10 cellular contexts compared by ENCODE assay signal in the genomic region with DNA sequence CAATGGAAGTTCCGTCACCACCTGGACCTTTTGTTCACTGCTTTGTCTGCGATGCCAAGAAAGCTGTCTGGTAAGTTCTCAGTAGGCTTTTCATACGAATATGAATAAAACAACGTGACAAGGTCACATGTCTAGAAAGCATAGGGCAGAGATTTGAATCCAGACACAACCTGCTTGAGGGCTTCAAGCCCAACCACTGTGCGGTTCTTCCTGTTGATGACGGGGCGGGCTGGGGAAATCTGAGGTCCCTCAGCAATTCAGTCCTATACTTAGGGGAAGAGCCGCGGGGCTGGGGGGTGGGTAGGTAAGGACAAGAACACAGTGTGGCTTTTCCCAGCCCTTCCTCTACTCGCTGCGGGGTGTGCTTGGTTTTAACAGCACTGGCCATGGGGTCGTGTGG. TPM values are rescaled to one million over a fixed set of nuclear protein-coding genes. Genes with fewer than 3 reads are reported as not detected.
DNase-seq lines count a peak whose midpoint lies in the region; ATAC-seq and TF ChIP-seq lines count a peak whose summit lies in the region.
"Had no signal": no experiment of that assay in that cellular context is flagged by ENCODE, and none has a peak within 500 bp of the region (broad histone marks: within the 10 kb centered on the region; RNA-seq: fewer than 3 reads in every experiment).

No MANE protein-coding gene starts in this region.

- H3K36me3 ChIP-seq in BLaER1 (no peaks in the 10 kb centered on the region), WERI-Rb-1 (no peaks in the 10 kb centered on the region), neuronal stem cell (replicated peaks in 1 of 2; ENCODE audit: control insufficient read depth in 2 of 2, insufficient read depth in 2 of 2, low read length in 2 of 2) (no peaks in the 10 kb centered on the region), body of pancreas (replicated peaks in 1 of 2; ENCODE audit: insufficient read depth in 1 of 2, low read depth in 2 of 2) (no peaks in the 10 kb centered on the region)
- H3K36me3 ChIP-seq: MG63, prostate gland had no signal

- H4K20me1 ChIP-seq in BLaER1, result peaks cover 6% of the 10 kb centered on the region; the same call in 1 of the 2 replicates

- TF ChIP-seq POLR2A in body of pancreas (IDR thresholded peaks at IDR 0.05), result no peak

- no peak overlapping the region for H4K8ac ChIP-seq in neuronal stem cell (ENCODE audit: low read depth, low read length)

- H3K9ac ChIP-seq in BLaER1, result no peak overlapping the region
- H3K9ac ChIP-seq in neuronal stem cell (ENCODE audit: low read depth, low read length, poor library complexity), result peak overlapping the region; percentile 47

- no peak overlapping the region for H2BK5ac ChIP-seq in neuronal stem cell (ENCODE audit: low read length)

- peak overlapping the region; percentile 20 for H3K23ac ChIP-seq in neuronal stem cell (ENCODE audit: low read depth, low read length, poor library complexity)

- no peak overlapping the region for H3K4me3 Mint-ChIP-seq in endothelial cell (ENCODE audit: unreplicated experiment)

- no CpG with 5 or more reads among the region's 12 CpGs for WGBS in neuronal stem cell (ENCODE audit: extremely low coverage in 2 of 2, insufficient read length in 2 of 2, insufficient replicate concordance in 1 of 2), 2 donors
- 53 to 76% methylated on average over 12 of the region's 12 CpGs for WGBS in body of pancreas, 2 donors

- peak overlapping the region; percentile 95 for H3K18ac ChIP-seq in neuronal stem cell (ENCODE audit: low read length)

- H3K79me1 ChIP-seq in neuronal stem cell (ENCODE audit: low read depth, low read length), result no peaks in the 10 kb centered on the region

- H3K4ac ChIP-seq in neuronal stem cell (ENCODE audit: low read length), result peak overlapping the region; percentile 37

- peak overlapping the region; percentile 88 for H2BK120ac ChIP-seq in neuronal stem cell (ENCODE audit: low read depth, low read length)

- no peak overlapping the region for H2AFZ ChIP-seq in neuronal stem cell (ENCODE audit: low read length)

- TF ChIP-seq CTCF in WERI-Rb-1 (IDR thresholded peaks at IDR 0.05; ENCODE audit: low read depth, low read length) (no peak), endothelial cell (IDR thresholded peaks at IDR 0.05; ENCODE audit: unreplicated experiment) (no peak), body of pancreas (IDR thresholded peaks at IDR 0.05) (no peak)

- peak overlapping the region; percentile 58 for H3K14ac ChIP-seq in neuronal stem cell (ENCODE audit: low read length)

- no peaks in the 10 kb centered on the region for H3K36me3 Mint-ChIP-seq in endothelial cell (ENCODE audit: low read depth, unreplicated experiment)

- H3K27ac ChIP-seq in BLaER1 (no peak overlapping the region), WERI-Rb-1 (no peak overlapping the region), neuronal stem cell (replicated peaks; ENCODE audit: low read length) (no peak overlapping the region), body of pancreas (no peak overlapping the region)
- H3K27ac ChIP-seq: prostate gland had no signal

- H2BK12ac ChIP-seq in neuronal stem cell (ENCODE audit: low read length), result peak overlapping the region; percentile 92

- H3K4me3 ChIP-seq in BLaER1 (peak overlapping the region; percentile 52), WERI-Rb-1 (ENCODE audit: low read depth, low read length) (peak overlapping the region; percentile 47), neuronal stem cell (ENCODE audit: low read length in 2 of 2) (no peak overlapping the region), body of pancreas (no peak overlapping the region)
- H3K4me3 ChIP-seq: MG63 had no signal

- peaks cover 7% of the 10 kb centered on the region for H3K4me1 Mint-ChIP-seq in endothelial cell (ENCODE audit: unreplicated experiment)

- H3K27me3 ChIP-seq in BLaER1 (peaks cover 38% of the 10 kb centered on the region), WERI-Rb-1 (ENCODE audit: insufficient read depth, low read depth, severe bottlenecking) (no peaks in the 10 kb centered on the region), neuronal stem cell (ENCODE audit: control insufficient read depth in 3 of 3, insufficient read depth in 3 of 3, low read depth in 1 of 3, low read length in 3 of 3) (peaks cover 0 to 17% (median 0%) of the 10 kb centered on the region in 3 experiments), body of pancreas (no peaks in the 10 kb centered on the region)
- H3K27me3 ChIP-seq: MG63 had no signal

- no peak overlapping the region for H4K91ac ChIP-seq in neuronal stem cell (ENCODE audit: low read depth, low read length, poor library complexity)

- H2BK15ac ChIP-seq in neuronal stem cell (ENCODE audit: low read length), result peak overlapping the region; percentile 98

- peaks cover 34% of the 10 kb centered on the region for H3K4me1 ChIP-seq in BLaER1
- peaks cover 35 to 43% of the 10 kb centered on the region in 2 donors for H3K4me1 ChIP-seq in neuronal stem cell (ENCODE audit: control insufficient read depth in 2 of 2, insufficient read depth in 1 of 2, low read depth in 1 of 2, low read length in 2 of 2)
- H3K4me1 ChIP-seq in body of pancreas, result peaks cover 35% of the 10 kb centered on the region

- peak overlapping the region; percentile 96 for H2AK5ac ChIP-seq in neuronal stem cell (ENCODE audit: low read depth, low read length)

- no peak for ATAC-seq in body of pancreas

- DNase-seq in WERI-Rb-1 (no peak), neuronal stem cell (ENCODE audit: low spot score) (no peak), SKM-1 (lab: John Stamatoyannopoulos, UW; ENCODE audit: unreplicated experiment) (no peak), endothelial cell (ENCODE audit: low spot score) (no peak), body of pancreas (no peak), SHP77 treated with DMSO at 0.1 percent for 48 hours (lab: John Stamatoyannopoulos, UW) (no peak)
- peak; percentile 9 for DNase-seq in effector CD4-positive, alpha-beta T cell
- DNase-seq: MG63 had no signal

- H3K9me3 ChIP-seq in BLaER1 (no peaks in the 10 kb centered on the region), WERI-Rb-1 (ENCODE audit: severe bottlenecking) (no peaks in the 10 kb centered on the region), neuronal stem cell (replicated peaks in 1 of 2; ENCODE audit: control insufficient read depth in 2 of 2, insufficient read depth in 1 of 2, low read depth in 1 of 2, low read length in 2 of 2) (no peaks in the 10 kb centered on the region), body of pancreas (no peaks in the 10 kb centered on the region)
- H3K9me3 ChIP-seq: MG63, prostate gland had no signal

- H3K9me3 Mint-ChIP-seq in endothelial cell (ENCODE audit: unreplicated experiment), result no peaks in the 10 kb centered on the region

- H3K27ac Mint-ChIP-seq in endothelial cell (ENCODE audit: unreplicated experiment), result no peak overlapping the region

- H3K27me3 Mint-ChIP-seq in endothelial cell (ENCODE audit: unreplicated experiment), result no peaks in the 10 kb centered on the region

- H3K4me2 ChIP-seq in BLaER1, result peak overlapping the region; percentile 80
- peak overlapping the region; percentile 58 for H3K4me2 ChIP-seq in neuronal stem cell (ENCODE audit: insufficient read depth, low read length, poor library complexity, severe bottlenecking)

- intact Hi-C loops in body of pancreas (cut with DNase I), result no loop called here

RNA-seq across cellular contexts. Expression of a gene that starts 32.4 kb away (rescaled TPM):
- 32.6 TPM for polyA plus RNA-seq in neuronal stem cell (2013, experiment 1 of 2)
- polyA plus RNA-seq in neuronal stem cell (2013, experiment 2 of 2), result 32.9 TPM
- total RNA-seq in endothelial cell (ENCODE audit: unreplicated experiment) (8.2 TPM), body of pancreas (10 to 100 TPM; 19.7 to 52.4 TPM)

Comparison
In these comparisons a context has a peak if more than half of its experiments do, and no peak if none do; other contexts are left out.
1. H3K4me3 ChIP-seq: peak in BLaER1 (single experiment) and WERI-Rb-1 (single experiment); none in neuronal stem cell (0 of 2) and body of pancreas (0 of 2).